ENCODE assay signal across 1 cellular context in the genomic region with DNA sequence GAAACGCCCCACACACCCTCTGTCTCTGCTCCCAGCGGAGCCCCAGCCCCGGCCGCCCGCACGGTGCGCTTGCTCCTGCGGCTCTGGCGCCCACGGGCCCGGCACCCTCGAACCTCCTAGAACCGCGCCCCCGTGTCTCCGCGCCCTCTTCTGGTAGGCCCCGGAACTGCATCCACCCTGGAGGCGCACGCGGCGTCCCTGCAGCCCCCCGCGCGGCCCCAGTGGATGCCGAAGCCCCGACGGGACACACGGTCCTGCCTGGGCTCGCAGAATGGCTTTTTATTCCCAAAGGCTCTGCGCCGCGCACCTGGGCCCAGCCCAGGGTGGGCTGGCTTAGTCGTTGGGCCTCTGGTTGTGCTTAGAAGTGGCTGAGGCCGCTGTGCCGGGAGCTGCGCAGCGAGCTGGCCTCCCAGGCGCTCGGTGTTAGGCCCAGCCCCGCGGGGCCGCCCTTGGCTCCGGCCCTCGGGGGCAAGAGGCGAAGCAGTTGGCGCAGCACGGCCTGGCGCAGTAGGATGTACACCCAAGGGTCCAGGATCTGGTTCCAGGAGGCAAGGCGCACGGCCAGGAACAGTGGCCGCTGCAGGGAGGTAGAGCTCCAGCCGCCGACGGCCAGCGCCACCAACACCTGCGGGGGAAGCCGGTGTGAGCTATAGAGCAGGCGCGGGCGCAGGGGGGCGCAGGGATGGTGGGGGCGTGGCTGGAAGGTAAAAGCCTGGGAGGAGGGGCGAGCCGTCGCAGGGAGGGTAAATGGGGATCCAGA.
TF ChIP-seq lines count a peak whose summit lies in the region.

No MANE protein-coding gene starts in this region.

TF ChIP-seq in SK-N-SH, 30 proteins besides CTCF, POLR2A, EP300 and RAD21 (continued from another document):
- TF ChIP-seq, protein P1, sequence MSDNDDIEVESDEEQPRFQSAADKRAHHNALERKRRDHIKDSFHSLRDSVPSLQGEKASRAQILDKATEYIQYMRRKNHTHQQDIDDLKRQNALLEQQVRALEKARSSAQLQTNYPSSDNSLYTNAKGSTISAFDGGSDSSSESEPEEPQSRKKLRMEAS (IDR thresholded peaks at IDR 0.05; ENCODE audit: low read depth): peak; percentile 78
- TF ChIP-seq, protein P2, sequence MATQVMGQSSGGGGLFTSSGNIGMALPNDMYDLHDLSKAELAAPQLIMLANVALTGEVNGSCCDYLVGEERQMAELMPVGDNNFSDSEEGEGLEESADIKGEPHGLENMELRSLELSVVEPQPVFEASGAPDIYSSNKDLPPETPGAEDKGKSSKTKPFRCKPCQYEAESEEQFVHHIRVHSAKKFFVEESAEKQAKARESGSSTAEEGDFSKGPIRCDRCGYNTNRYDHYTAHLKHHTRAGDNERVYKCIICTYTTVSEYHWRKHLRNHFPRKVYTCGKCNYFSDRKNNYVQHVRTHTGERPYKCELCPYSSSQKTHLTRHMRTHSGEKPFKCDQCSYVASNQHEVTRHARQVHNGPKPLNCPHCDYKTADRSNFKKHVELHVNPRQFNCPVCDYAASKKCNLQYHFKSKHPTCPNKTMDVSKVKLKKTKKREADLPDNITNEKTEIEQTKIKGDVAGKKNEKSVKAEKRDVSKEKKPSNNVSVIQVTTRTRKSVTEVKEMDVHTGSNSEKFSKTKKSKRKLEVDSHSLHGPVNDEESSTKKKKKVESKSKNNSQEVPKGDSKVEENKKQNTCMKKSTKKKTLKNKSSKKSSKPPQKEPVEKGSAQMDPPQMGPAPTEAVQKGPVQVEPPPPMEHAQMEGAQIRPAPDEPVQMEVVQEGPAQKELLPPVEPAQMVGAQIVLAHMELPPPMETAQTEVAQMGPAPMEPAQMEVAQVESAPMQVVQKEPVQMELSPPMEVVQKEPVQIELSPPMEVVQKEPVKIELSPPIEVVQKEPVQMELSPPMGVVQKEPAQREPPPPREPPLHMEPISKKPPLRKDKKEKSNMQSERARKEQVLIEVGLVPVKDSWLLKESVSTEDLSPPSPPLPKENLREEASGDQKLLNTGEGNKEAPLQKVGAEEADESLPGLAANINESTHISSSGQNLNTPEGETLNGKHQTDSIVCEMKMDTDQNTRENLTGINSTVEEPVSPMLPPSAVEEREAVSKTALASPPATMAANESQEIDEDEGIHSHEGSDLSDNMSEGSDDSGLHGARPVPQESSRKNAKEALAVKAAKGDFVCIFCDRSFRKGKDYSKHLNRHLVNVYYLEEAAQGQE (IDR thresholded peaks at IDR 0.05; ENCODE audit: low read depth, low read length): no peak
- TF ChIP-seq FOXM1 (IDR thresholded peaks at IDR 0.05; ENCODE audit: low read depth) (no peak), RXRA (IDR thresholded peaks at IDR 0.05; ENCODE audit: borderline replicate concordance, low read depth) (no peak), TAF1 (IDR thresholded peaks at IDR 0.05; ENCODE audit: borderline replicate concordance, low read depth, low read length) (no peak), MXI1 (IDR thresholded peaks at IDR 0.05; ENCODE audit: low read depth, low read length) (no peak), SIN3A (IDR thresholded peaks at IDR 0.05; ENCODE audit: borderline replicate concordance, low read depth, low read length) (no peak; the same call in 1 of the 2 replicates), SMC3 (IDR thresholded peaks at IDR 0.05; ENCODE audit: low read depth, low read length) (peak; percentile 54; the same call in 1 of the 2 replicates), POLR2AphosphoS5 (IDR thresholded peaks at IDR 0.05; ENCODE audit: low read depth, low read length) (no peak), ELF1 (IDR thresholded peaks at IDR 0.05) (no peak), RCOR1 (IDR thresholded peaks at IDR 0.05; ENCODE audit: low read length) (no peak), NFIC (IDR thresholded peaks at IDR 0.05; ENCODE audit: borderline replicate concordance) (no peak)
- TF ChIP-seq, protein P3, sequence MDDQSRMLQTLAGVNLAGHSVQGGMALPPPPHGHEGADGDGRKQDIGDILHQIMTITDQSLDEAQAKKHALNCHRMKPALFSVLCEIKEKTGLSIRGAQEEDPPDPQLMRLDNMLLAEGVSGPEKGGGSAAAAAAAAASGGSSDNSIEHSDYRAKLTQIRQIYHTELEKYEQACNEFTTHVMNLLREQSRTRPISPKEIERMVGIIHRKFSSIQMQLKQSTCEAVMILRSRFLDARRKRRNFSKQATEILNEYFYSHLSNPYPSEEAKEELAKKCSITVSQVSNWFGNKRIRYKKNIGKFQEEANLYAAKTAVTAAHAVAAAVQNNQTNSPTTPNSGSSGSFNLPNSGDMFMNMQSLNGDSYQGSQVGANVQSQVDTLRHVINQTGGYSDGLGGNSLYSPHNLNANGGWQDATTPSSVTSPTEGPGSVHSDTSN (IDR thresholded peaks at IDR 0.05): peak; percentile 52
- TF ChIP-seq, protein P4, sequence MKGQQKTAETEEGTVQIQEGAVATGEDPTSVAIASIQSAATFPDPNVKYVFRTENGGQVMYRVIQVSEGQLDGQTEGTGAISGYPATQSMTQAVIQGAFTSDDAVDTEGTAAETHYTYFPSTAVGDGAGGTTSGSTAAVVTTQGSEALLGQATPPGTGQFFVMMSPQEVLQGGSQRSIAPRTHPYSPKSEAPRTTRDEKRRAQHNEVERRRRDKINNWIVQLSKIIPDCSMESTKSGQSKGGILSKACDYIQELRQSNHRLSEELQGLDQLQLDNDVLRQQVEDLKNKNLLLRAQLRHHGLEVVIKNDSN (IDR thresholded peaks at IDR 0.05; ENCODE audit: borderline replicate concordance, low read depth): no peak
